8 cellular contexts compared by ENCODE assay signal in genomic region chr5:98768160-98769005, GRCh38. TPM values are rescaled to one million over a fixed set of nuclear protein-coding genes. Genes with fewer than 3 reads are reported as not detected.
DNase-seq lines count a peak whose midpoint lies in the region; ATAC-seq and TF ChIP-seq lines count a peak whose summit lies in the region.

No MANE protein-coding gene starts in this region.

- no peak for TF ChIP-seq POLR2A in esophagus muscularis mucosa (IDR thresholded peaks at IDR 0.05; ENCODE audit: low read depth)

- H3K27ac ChIP-seq in esophagus muscularis mucosa (replicated peaks in 1 of 4) = peak overlapping the region; percentile 93 to 94 (median 93)
- H3K27ac ChIP-seq in temporal lobe (ENCODE audit: low read depth, low read length) = peak overlapping the region; percentile 75

- WGBS in esophagus muscularis mucosa = 1% methylated on average over 23 of the region's 41 CpGs

- H3K4me3 Mint-ChIP-seq in activated CD4-positive, alpha-beta memory T cell treated with anti-CD3 and anti-CD28 coated beads for 36 hours = peak overlapping the region; percentile 84

- H3K4me1 Mint-ChIP-seq in activated CD4-positive, alpha-beta memory T cell treated with anti-CD3 and anti-CD28 coated beads for 36 hours (ENCODE audit: low read depth) = peaks cover 32% of the 10 kb centered on the region

- POLR2A ChIA-PET in activated CD4-positive, alpha-beta memory T cell treated with anti-CD3 and anti-CD28 coated beads for 36 hours (lab: Charles Lee) = no interaction called here

- TF ChIP-seq EP300 in esophagus muscularis mucosa (IDR thresholded peaks at IDR 0.05) = no peak

- H3K9me3 Mint-ChIP-seq in activated CD4-positive, alpha-beta memory T cell treated with anti-CD3 and anti-CD28 coated beads for 36 hours = no peaks in the 10 kb centered on the region

- TF ChIP-seq CTCF in AG10803 (conservative IDR thresholded peaks at IDR 0.05; ENCODE audit: low read length) = peak; percentile 99
- TF ChIP-seq CTCF in esophagus muscularis mucosa (IDR thresholded peaks at IDR 0.05) = peak; percentile 79 to 93 (median 88)

- H3K9me3 ChIP-seq in esophagus muscularis mucosa = no peaks in the 10 kb centered on the region

- ATAC-seq in GM18498 (IDR thresholded peaks at IDR 0.05; ENCODE audit: unreplicated experiment) = peak; percentile 42
- peak; percentile 37 for ATAC-seq in HG02938 (IDR thresholded peaks at IDR 0.05; ENCODE audit: unreplicated experiment)

- intact Hi-C loops in activated CD4-positive, alpha-beta memory T cell treated with anti-CD3 and anti-CD28 coated beads for 36 hours (cut with micrococcal nuclease) = loop anchor here (1.0 kb wide), 3 partner anchors 59 to 1537 kb away; no protein-coding TSS in a partner anchor
- intact Hi-C loops in esophagus muscularis mucosa (cut with DNase I) = loop anchor here (2.0 to 10.0 kb wide), 2 partner anchors 314 to 1538 kb away; no protein-coding TSS in a partner anchor

- H3K4me1 ChIP-seq in esophagus muscularis mucosa = peaks cover 13 to 39% (median 32%) of the 10 kb centered on the region in 4 donors

- H3K4me3 ChIP-seq in AG10803 (ENCODE audit: low read length) = peak overlapping the region; percentile 72
- peak overlapping the region; percentile 81 to 94 (median 90) for H3K4me3 ChIP-seq in esophagus muscularis mucosa

- H3K36me3 ChIP-seq in esophagus muscularis mucosa = no peaks in the 10 kb centered on the region

- CTCF ChIA-PET in activated CD4-positive, alpha-beta memory T cell treated with anti-CD3 and anti-CD28 coated beads for 36 hours (lab: Charles Lee) = interaction anchor here (0.6 to 6.2 kb wide), 36 partner anchors 9 to 1538 kb away, joined by 3 to 88 read pairs (median 4); no protein-coding TSS in a partner anchor

- no peaks in the 10 kb centered on the region for H3K36me3 Mint-ChIP-seq in activated CD4-positive, alpha-beta memory T cell treated with anti-CD3 and anti-CD28 coated beads for 36 hours

- DNase-seq in AG10803 (ENCODE audit: low read depth) (peak; percentile 69), NCI-H2029 (lab: John Stamatoyannopoulos, UW) (peak; percentile 32), esophagus muscularis mucosa (ENCODE audit: extremely low spot score) (no peak), mucosa of gallbladder (ENCODE audit: low spot score) (peak; percentile 14)
- peak; percentile 52 for DNase-seq in activated CD4-positive, alpha-beta memory T cell treated with anti-CD3 and anti-CD28 coated beads for 36 hours

- no peaks in the 10 kb centered on the region for H3K27me3 ChIP-seq in esophagus muscularis mucosa

- H3K27me3 Mint-ChIP-seq in activated CD4-positive, alpha-beta memory T cell treated with anti-CD3 and anti-CD28 coated beads for 36 hours = peaks cover 32% of the 10 kb centered on the region

- H3K27ac Mint-ChIP-seq in activated CD4-positive, alpha-beta memory T cell treated with anti-CD3 and anti-CD28 coated beads for 36 hours = no peak overlapping the region

RNA-seq across cellular contexts. Expression of gene RGMB, which starts 5.1 kb away (rescaled TPM):
- 1 to 10 TPM; 3.3 to 3.8 TPM for total RNA-seq in activated CD4-positive, alpha-beta memory T cell treated with anti-CD3 and anti-CD28 coated beads for 36 hours
- total RNA-seq in esophagus muscularis mucosa (100 to 1,000 TPM; 145 to 198 (median 183) TPM), mucosa of gallbladder (15.0 TPM), temporal lobe (36.6 TPM)
